In genomic region chr16:56607675-56608042, GRCh38 we compare ENCODE assay signal across 8 cellular contexts. TPM values are rescaled to one million over a fixed set of nuclear protein-coding genes. Genes with fewer than 3 reads are reported as not detected.
DNase-seq lines count a peak whose midpoint lies in the region; ATAC-seq, FAIRE-seq and TF ChIP-seq lines count a peak whose summit lies in the region.

No MANE protein-coding gene starts in this region.

- H3K4me3 ChIP-seq in AG09309 (ENCODE audit: control insufficient read depth, low read depth, low read length), result peak overlapping the region; percentile 3
- H3K4me3 ChIP-seq in MG63, result peak overlapping the region; percentile 74
- H3K4me3 ChIP-seq in colonic mucosa, result peak overlapping the region; percentile 54
- H3K4me3 ChIP-seq in naive thymus-derived CD4-positive, alpha-beta T cell (ENCODE audit: low read length), result peak overlapping the region; percentile 97

- no peaks in the 10 kb centered on the region for H3K9me3 Mint-ChIP-seq in naive thymus-derived CD4-positive, alpha-beta T cell

- ATAC-seq in naive thymus-derived CD4-positive, alpha-beta T cell, result no peak
- no peak for ATAC-seq in GM18511 (IDR thresholded peaks at IDR 0.05; ENCODE audit: unreplicated experiment)
- ATAC-seq in GM18502 (IDR thresholded peaks at IDR 0.05; ENCODE audit: poor library complexity, unreplicated experiment), result no peak

- H3K9me3 ChIP-seq in MG63 (no peaks in the 10 kb centered on the region), colonic mucosa (no peaks in the 10 kb centered on the region)
- no peaks in the 10 kb centered on the region for H3K9me3 ChIP-seq in naive thymus-derived CD4-positive, alpha-beta T cell (ENCODE audit: control insufficient read depth in 2 of 3, low read length in 3 of 3)

- no peak for TF ChIP-seq CTCF in AG09309 (IDR thresholded peaks at IDR 0.05; ENCODE audit: control insufficient read depth, insufficient read depth, low read depth, low read length, missing control alignments)
- no peak for TF ChIP-seq CTCF in colonic mucosa (IDR thresholded peaks at IDR 0.05)

- H3K27ac ChIP-seq in colonic mucosa, result peak overlapping the region; percentile 88
- H3K27ac ChIP-seq in naive thymus-derived CD4-positive, alpha-beta T cell (ENCODE audit: low read depth, low read length), result peak overlapping the region; percentile 94

- peaks cover 35 to 50% (median 47%) of the 10 kb centered on the region in 7 donors for H3K4me1 Mint-ChIP-seq in naive thymus-derived CD4-positive, alpha-beta T cell

- peaks cover 0 to 5% (median 0%) of the 10 kb centered on the region in 5 donors for H3K36me3 Mint-ChIP-seq in naive thymus-derived CD4-positive, alpha-beta T cell

- CTCF ChIA-PET in naive thymus-derived CD4-positive, alpha-beta T cell (lab: Charles Lee), result interaction anchor here (1.1 kb wide), 1 partner anchor 93 kb away, joined by 3 read pairs; no protein-coding TSS in a partner anchor

- H3K9ac ChIP-seq in colonic mucosa (ENCODE audit: low read depth in 2 of 2, low read length in 2 of 2), result peak overlapping the region; percentile 48 to 80

- peaks cover 11% of the 10 kb centered on the region for H3K4me1 ChIP-seq in colonic mucosa
- peaks cover 29 to 34% of the 10 kb centered on the region in 2 donors for H3K4me1 ChIP-seq in naive thymus-derived CD4-positive, alpha-beta T cell (ENCODE audit: control insufficient read depth in 2 of 2, insufficient read depth in 2 of 2, low read length in 2 of 2)

- peak overlapping the region; percentile 75 to 100 (median 86) for H3K4me3 Mint-ChIP-seq in naive thymus-derived CD4-positive, alpha-beta T cell

- POLR2A ChIA-PET in naive thymus-derived CD4-positive, alpha-beta T cell (lab: Charles Lee), result interaction anchor here (1.7 to 4.8 kb wide), 6 partner anchors 31 to 100 kb away, joined by 5 to 23 read pairs (median 10); partner anchors contain the start of gene MT1X

- peak overlapping the region; percentile 28 to 97 (median 88) for H3K27ac Mint-ChIP-seq in naive thymus-derived CD4-positive, alpha-beta T cell

- DNase-seq in AG09309 (ENCODE audit: low read depth) (no peak), MG63 (no peak), colonic mucosa (no peak), NCI-H1694 treated with DMSO at 0.1 percent for 48 hours (lab: John Stamatoyannopoulos, UW) (no peak), GM12892 (ENCODE audit: insufficient read length) (no peak)
- DNase-seq in naive thymus-derived CD4-positive, alpha-beta T cell, result no peak

- no peak for FAIRE-seq in GM12892 (lab: Jason Lieb, UNC)

- H3K27me3 ChIP-seq in MG63 (no peaks in the 10 kb centered on the region), colonic mucosa (no peaks in the 10 kb centered on the region)
- H3K27me3 ChIP-seq in naive thymus-derived CD4-positive, alpha-beta T cell (ENCODE audit: control insufficient read depth in 2 of 2, insufficient read depth in 2 of 2, low read length in 2 of 2), result no peaks in the 10 kb centered on the region

- H3K27me3 Mint-ChIP-seq in naive thymus-derived CD4-positive, alpha-beta T cell, result no peaks in the 10 kb centered on the region

- no peak for TF ChIP-seq POLR2A in GM12892 (IDR thresholded peaks at IDR 0.05; ENCODE audit: low read depth, low read length)

- intact Hi-C loops in colonic mucosa (cut with DNase I), result loop anchor here (10.0 kb wide), 1 partner anchor 93 kb away; no protein-coding TSS in a partner anchor
- intact Hi-C loops in naive thymus-derived CD4-positive, alpha-beta T cell (cut with micrococcal nuclease), result loop anchor here (1.0 to 5.0 kb wide), 18 partner anchors 10 to 1521 kb away; partner anchors contain the start of genes MT1E (in 2 of the 2), MT1X (in 2 of the 2), AMFR (in 1 of the 2) and CFAP20 (in 1 of the 2)

- peaks cover 12% of the 10 kb centered on the region for H3K36me3 ChIP-seq in MG63
- H3K36me3 ChIP-seq in colonic mucosa, result no peaks in the 10 kb centered on the region
- no peaks in the 10 kb centered on the region for H3K36me3 ChIP-seq in naive thymus-derived CD4-positive, alpha-beta T cell (ENCODE audit: control insufficient read depth in 2 of 3, insufficient read depth in 3 of 3, low read length in 3 of 3)

RNA-seq across cellular contexts. Expression of gene MT2A, which starts 0.7 kb away (rescaled TPM):
- total RNA-seq in MG63 (2014; rRNA removed; shearing (Covaris generic); ENCODE audit: low replicate concordance), result 115 and 538 TPM in 2 replicates
- 100 to 1,000 TPM; 239 to 320 TPM for total RNA-seq in colonic mucosa
- 100 to 1,000 TPM in 1 of 5 experiments, 10 to 100 TPM in 4; 15.0 to 435 (median 32.8) TPM for total RNA-seq in naive thymus-derived CD4-positive, alpha-beta T cell
- 100 to 1,000 TPM; 113 to 168 TPM for polyA plus RNA-seq in naive thymus-derived CD4-positive, alpha-beta T cell
- 24.2 TPM for polyA plus RNA-seq in GM12892 (2012; ENCODE audit: missing spikeins)

RNA-seq across cellular contexts. Expression of gene MT1E, which starts 17.9 kb away (rescaled TPM):
- 49.5 and 203 TPM in 2 replicates for total RNA-seq in MG63 (2014; rRNA removed; shearing (Covaris generic); ENCODE audit: low replicate concordance)
- 100 to 1,000 TPM; 251 to 359 TPM for total RNA-seq in colonic mucosa
- total RNA-seq in naive thymus-derived CD4-positive, alpha-beta T cell, result 100 to 1,000 TPM in 1 of 5 experiments, 1 to 10 TPM in 1, under 1 TPM in 2, not detected in 1; 0.45 to 166 (median 2.5) TPM
- polyA plus RNA-seq in naive thymus-derived CD4-positive, alpha-beta T cell, result 1 to 10 TPM; 3.5 to 5.2 TPM
- 0.72 TPM for polyA plus RNA-seq in GM12892 (2012; ENCODE audit: missing spikeins)

RNA-seq across cellular contexts. Expression of gene MT3, which starts 18.3 kb away (rescaled TPM):
- total RNA-seq in MG63 (2014; rRNA removed; shearing (Covaris generic); ENCODE audit: low replicate concordance), result not detected in 2 replicates
- 1 to 10 TPM; 3.6 to 4.0 TPM for total RNA-seq in colonic mucosa
- total RNA-seq in naive thymus-derived CD4-positive, alpha-beta T cell, result 1 to 10 TPM in 2 of 5 experiments, under 1 TPM in 1, not detected in 2; 0.76 to 4.0 (median 1.5) TPM
- 1 to 10 TPM; 3.8 to 4.5 TPM for polyA plus RNA-seq in naive thymus-derived CD4-positive, alpha-beta T cell
- polyA plus RNA-seq in GM12892 (2012; ENCODE audit: missing spikeins), result not detected

RNA-seq across cellular contexts. Expression of gene MT1M, which starts 24.8 kb away (rescaled TPM):
- total RNA-seq in MG63 (2014; rRNA removed; shearing (Covaris generic); ENCODE audit: low replicate concordance), result 5.2 and 26.7 TPM in 2 replicates
- total RNA-seq in colonic mucosa, result 10 to 100 TPM; 19.0 to 21.2 TPM
- total RNA-seq in naive thymus-derived CD4-positive, alpha-beta T cell, result not detected
- not detected for polyA plus RNA-seq in naive thymus-derived CD4-positive, alpha-beta T cell
- polyA plus RNA-seq in GM12892 (2012; ENCODE audit: missing spikeins), result not detected

RNA-seq across cellular contexts. Expression of gene MT1A, which starts 30.8 kb away (rescaled TPM):
- not detected in 2 replicates for total RNA-seq in MG63 (2014; rRNA removed; shearing (Covaris generic); ENCODE audit: low replicate concordance)
- 10 to 100 TPM in 1 of 2 donors, 1 to 10 TPM in 1; 5.5 to 10.2 TPM for total RNA-seq in colonic mucosa
- total RNA-seq in naive thymus-derived CD4-positive, alpha-beta T cell, result under 1 TPM in 1 of 5 experiments, not detected in 4; 0.92 TPM
- not detected for polyA plus RNA-seq in naive thymus-derived CD4-positive, alpha-beta T cell
- polyA plus RNA-seq in GM12892 (2012; ENCODE audit: missing spikeins), result not detected

Comparison
In these comparisons a context has a peak if more than half of its experiments do, and no peak if none do; other contexts are left out.
1. H3K4me3 ChIP-seq: peak in every context shown above with its lines; median percentile 97 in naive thymus-derived CD4-positive, alpha-beta T cell; 74 in MG63; 54 in colonic mucosa; 3 in AG09309.